ENCODE assay signal across 15 cellular contexts in genomic region chr4:3825530-3825929, GRCh38. TPM values are rescaled to one million over a fixed set of nuclear protein-coding genes. Genes with fewer than 3 reads are reported as not detected.
"Had no signal": no experiment of that assay in that cellular context is flagged by ENCODE, and none has a peak within 500 bp of the region (broad histone marks: within the 10 kb centered on the region; RNA-seq: fewer than 3 reads in every experiment).

No MANE protein-coding gene starts in this region.

- DNase-seq: cortex of kidney; effector memory CD8-positive, alpha-beta T cell; natural killer cell; sigmoid colon; stimulated activated naive B cell treated with anti-CD40 and anti-IgM and Interleukin-4, amounts not matched to agents 10 μg/mL and 1 μg/mL and 100 μg/mL, for 72 hours; upper lobe of left lung had no signal

- H3K9me3 ChIP-seq: left lung, prostate gland, right atrium auricular region, sigmoid colon, thoracic aorta, tibial nerve, upper lobe of left lung had no signal

- ATAC-seq: effector memory CD8-positive, alpha-beta T cell; left lung; natural killer cell; stimulated activated naive B cell treated with anti-CD40 and anti-IgM and Interleukin-4, amounts not matched to agents 10 μg/mL and 1 μg/mL and 100 μg/mL, for 72 hours had no signal

- H3K4me1 Mint-ChIP-seq: memory B cell; natural killer cell; stimulated activated naive B cell treated with anti-CD40 and anti-IgM and Interleukin-4, amounts not matched to agents 10 μg/mL and 1 μg/mL and 100 μg/mL, for 72 hours had no signal

- H3K27me3 ChIP-seq: right atrium auricular region, sigmoid colon, upper lobe of left lung had no signal

- H3K36me3 Mint-ChIP-seq: memory B cell; natural killer cell; stimulated activated naive B cell treated with anti-CD40 and anti-IgM and Interleukin-4, amounts not matched to agents 10 μg/mL and 1 μg/mL and 100 μg/mL, for 72 hours had no signal

- H3K4me1 ChIP-seq: prostate gland had no signal

- H3K4me3 ChIP-seq: left lung, lung, prostate gland, right atrium auricular region, sigmoid colon, thoracic aorta, tibial nerve, upper lobe of left lung had no signal

- H3K27me3 Mint-ChIP-seq: stimulated activated naive CD8-positive, alpha-beta T cell treated with anti-CD3 and anti-CD28 coated beads, Interleukin-15, Interleukin-2, amounts not matched to agents 100 ng/mL and 50 ng/mL, for 24 hours had no signal

- H3K4me3 Mint-ChIP-seq: effector memory CD8-positive, alpha-beta T cell; memory B cell; natural killer cell; stimulated activated naive B cell treated with anti-CD40 and anti-IgM and Interleukin-4, amounts not matched to agents 10 μg/mL and 1 μg/mL and 100 μg/mL, for 72 hours; stimulated activated naive CD8-positive, alpha-beta T cell treated with anti-CD3 and anti-CD28 coated beads, Interleukin-15, Interleukin-2, amounts not matched to agents 100 ng/mL and 50 ng/mL, for 24 hours had no signal

- H3K36me3 ChIP-seq: left lung, prostate gland, right atrium auricular region, sigmoid colon, thoracic aorta, tibial nerve, upper lobe of left lung had no signal

- H3K9me3 Mint-ChIP-seq: effector memory CD8-positive, alpha-beta T cell; memory B cell; natural killer cell; stimulated activated naive B cell treated with anti-CD40 and anti-IgM and Interleukin-4, amounts not matched to agents 10 μg/mL and 1 μg/mL and 100 μg/mL, for 72 hours; stimulated activated naive CD8-positive, alpha-beta T cell treated with anti-CD3 and anti-CD28 coated beads, Interleukin-15, Interleukin-2, amounts not matched to agents 100 ng/mL and 50 ng/mL, for 24 hours had no signal

- H3K27ac ChIP-seq: left lung, prostate gland, right atrium auricular region, sigmoid colon, thoracic aorta, tibial nerve, upper lobe of left lung had no signal

- H3K27ac Mint-ChIP-seq: effector memory CD8-positive, alpha-beta T cell; memory B cell; natural killer cell; stimulated activated naive B cell treated with anti-CD40 and anti-IgM and Interleukin-4, amounts not matched to agents 10 μg/mL and 1 μg/mL and 100 μg/mL, for 72 hours; stimulated activated naive CD8-positive, alpha-beta T cell treated with anti-CD3 and anti-CD28 coated beads, Interleukin-15, Interleukin-2, amounts not matched to agents 100 ng/mL and 50 ng/mL, for 24 hours had no signal

RNA-seq across cellular contexts. Expression of gene ADRA2C, which starts 59.3 kb away (rescaled TPM):
- total RNA-seq: mononuclear cell, natural killer cell had no signal
